In the genomic region with DNA sequence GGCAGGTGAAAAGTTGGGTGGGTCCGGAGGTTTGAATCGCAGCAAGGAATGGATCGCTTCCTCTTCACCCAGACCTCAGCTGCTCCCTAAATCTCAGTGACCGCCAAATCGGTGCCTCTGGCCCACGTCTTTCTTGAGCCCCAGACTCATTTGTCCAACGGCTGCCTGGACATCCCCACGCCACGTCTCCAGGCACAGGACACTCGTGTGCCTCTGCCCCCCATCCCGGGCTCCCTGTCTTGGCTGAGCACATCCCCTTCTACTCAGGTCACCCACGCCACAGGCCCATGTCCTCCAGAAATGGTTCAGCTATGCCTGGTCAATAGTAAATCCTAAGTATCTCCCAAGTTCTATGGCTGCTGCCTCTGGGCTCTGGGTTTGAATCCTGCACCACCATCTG, we compare ENCODE assay signal across 1 cellular context.
TF ChIP-seq lines count a peak whose summit lies in the region.

No MANE protein-coding gene starts in this region.

TF ChIP-seq in IMR-90, 13 proteins besides CTCF, POLR2A, EP300 and RAD21 (continued from another document):
- TF ChIP-seq MAFK (IDR thresholded peaks at IDR 0.05; ENCODE audit: low read depth, low read length) = no peak
- TF ChIP-seq FOS (IDR thresholded peaks at IDR 0.05; ENCODE audit: low read depth, low read length) = no peak
- TF ChIP-seq, protein P1, sequence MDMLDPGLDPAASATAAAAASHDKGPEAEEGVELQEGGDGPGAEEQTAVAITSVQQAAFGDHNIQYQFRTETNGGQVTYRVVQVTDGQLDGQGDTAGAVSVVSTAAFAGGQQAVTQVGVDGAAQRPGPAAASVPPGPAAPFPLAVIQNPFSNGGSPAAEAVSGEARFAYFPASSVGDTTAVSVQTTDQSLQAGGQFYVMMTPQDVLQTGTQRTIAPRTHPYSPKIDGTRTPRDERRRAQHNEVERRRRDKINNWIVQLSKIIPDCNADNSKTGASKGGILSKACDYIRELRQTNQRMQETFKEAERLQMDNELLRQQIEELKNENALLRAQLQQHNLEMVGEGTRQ (IDR thresholded peaks at IDR 0.05; ENCODE audit: low read depth, low read length) = no peak
- TF ChIP-seq CEBPB (IDR thresholded peaks at IDR 0.05; ENCODE audit: low read depth, low read length) = no peak
- no peak for TF ChIP-seq MXI1 (IDR thresholded peaks at IDR 0.05; ENCODE audit: borderline replicate concordance, low read depth, low read length)
